In genomic region chr2:112065966-112066365, GRCh38 we compare ENCODE assay signal across 11 cellular contexts. TPM values are rescaled to one million over a fixed set of nuclear protein-coding genes. Genes with fewer than 3 reads are reported as not detected.
DNase-seq lines count a peak whose midpoint lies in the region; TF ChIP-seq lines count a peak whose summit lies in the region.
"Had no signal": no experiment of that assay in that cellular context is flagged by ENCODE, and none has a peak within 500 bp of the region (broad histone marks: within the 10 kb centered on the region; RNA-seq: fewer than 3 reads in every experiment).

No MANE protein-coding gene starts in this region.

- 0 out of 2 replicates have a peak, but pooled peaks cover 9% of the 10 kb centered on the region for H3F3A ChIP-seq in MM.1S (ENCODE audit: insufficient read depth, low read length)

- peak overlapping the region; percentile 56 for H3K4me3 Mint-ChIP-seq in activated CD4-positive, alpha-beta T cell treated with anti-CD3 and anti-CD28 coated beads, Interleukin-2, amount 10 ng/mL, durations not matched to agents 24 days and 14 days
- no peak overlapping the region for H3K4me3 Mint-ChIP-seq in activated CD4-positive, alpha-beta T cell treated with anti-CD3 and anti-CD28 coated beads, Interleukin-2, amount 10 ng/mL, durations not matched to agents 7 days and 5 days

- peak overlapping the region; percentile 86 for H3K27ac Mint-ChIP-seq in activated CD4-positive, alpha-beta T cell treated with anti-CD3 and anti-CD28 coated beads, Interleukin-2, amount 10 ng/mL, durations not matched to agents 24 days and 14 days
- H3K27ac Mint-ChIP-seq in activated CD4-positive, alpha-beta T cell treated with anti-CD3 and anti-CD28 coated beads, Interleukin-2, amount 10 ng/mL, durations not matched to agents 7 days and 5 days: no peak overlapping the region

- H3K9ac ChIP-seq in MM.1S (ENCODE audit: low read length): peak overlapping the region; percentile 20; the same call in 1 of the 2 replicates
- H3K9ac ChIP-seq in skeletal muscle satellite cell (ENCODE audit: low read depth, low read length): no peak overlapping the region

- H2AFZ ChIP-seq in MM.1S (ENCODE audit: low read length): no peak overlapping the region

- TF ChIP-seq EP300 in esophagus muscularis mucosa (IDR thresholded peaks at IDR 0.05): no peak

- H3K9me3 Mint-ChIP-seq in activated CD4-positive, alpha-beta T cell treated with anti-CD3 and anti-CD28 coated beads, Interleukin-2, amount 10 ng/mL, durations not matched to agents 24 days and 14 days: peaks cover 15% of the 10 kb centered on the region
- H3K9me3 Mint-ChIP-seq in activated CD4-positive, alpha-beta T cell treated with anti-CD3 and anti-CD28 coated beads, Interleukin-2, amount 10 ng/mL, durations not matched to agents 7 days and 5 days: peaks cover 7% of the 10 kb centered on the region

- CTCF ChIA-PET in activated CD4-positive, alpha-beta T cell treated with anti-CD3 and anti-CD28 coated beads, Interleukin-2, amount 10 ng/mL, durations not matched to agents 7 days and 5 days (lab: Charles Lee): no interaction called here

- H3K4me1 Mint-ChIP-seq in activated CD4-positive, alpha-beta T cell treated with anti-CD3 and anti-CD28 coated beads, Interleukin-2, amount 10 ng/mL, durations not matched to agents 24 days and 14 days: peaks cover 41% of the 10 kb centered on the region
- H3K4me1 Mint-ChIP-seq in activated CD4-positive, alpha-beta T cell treated with anti-CD3 and anti-CD28 coated beads, Interleukin-2, amount 10 ng/mL, durations not matched to agents 7 days and 5 days: peaks cover 38% of the 10 kb centered on the region

- peaks cover 6% of the 10 kb centered on the region; the same call in 1 of the 2 replicates for H3K79me2 ChIP-seq in MM.1S (ENCODE audit: low read length)

- no peaks in the 10 kb centered on the region for H4K20me1 ChIP-seq in MM.1S (ENCODE audit: insufficient read depth, low read length)

- H3K9me2 ChIP-seq in MM.1S (replicated peaks; ENCODE audit: insufficient read depth, low read length): no peaks in the 10 kb centered on the region

- H3K36me3 ChIP-seq in MM.1S (replicated peaks; ENCODE audit: insufficient read depth, low read length) (no peaks in the 10 kb centered on the region; the same call in 1 of the 2 replicates), skeletal muscle satellite cell (ENCODE audit: insufficient read depth, low read length) (peaks cover 49% of the 10 kb centered on the region), esophagus muscularis mucosa (peaks cover 8 to 91% (median 69%) of the 10 kb centered on the region in 4 donors)

- TF ChIP-seq CTCF in MM.1S (IDR thresholded peaks at IDR 0.05; ENCODE audit: low read length): no peak
- TF ChIP-seq CTCF in choroid plexus epithelial cell (conservative IDR thresholded peaks at IDR 0.05; ENCODE audit: low read depth, low read length): no peak
- TF ChIP-seq CTCF in esophagus muscularis mucosa (IDR thresholded peaks at IDR 0.05): no peak

- intact Hi-C loops in activated CD4-positive, alpha-beta T cell treated with anti-CD3 and anti-CD28 coated beads, Interleukin-2, amount 10 ng/mL, durations not matched to agents 24 days and 14 days (cut with micrococcal nuclease): loop anchor here (1.0 kb wide), 1 partner anchor 10 kb away; no protein-coding TSS in a partner anchor
- intact Hi-C loops in esophagus muscularis mucosa (cut with DNase I): no loop called here

- H3K4me3 ChIP-seq in MM.1S (ENCODE audit: low read length) (no peak overlapping the region), choroid plexus epithelial cell (ENCODE audit: low read depth, low read length) (no peak overlapping the region), skeletal muscle satellite cell (ENCODE audit: low read length) (no peak overlapping the region), esophagus muscularis mucosa (no peak overlapping the region)
- H3K4me3 ChIP-seq: dorsolateral prefrontal cortex had no signal

- peak overlapping the region; percentile 49; the same call in 1 of the 2 replicates for H3K27ac ChIP-seq in MM.1S (ENCODE audit: low read length)
- H3K27ac ChIP-seq in esophagus muscularis mucosa (replicated peaks in 1 of 4): no peak overlapping the region
- H3K27ac ChIP-seq: dorsolateral prefrontal cortex had no signal

- H3K4me2 ChIP-seq in MM.1S (ENCODE audit: low read depth, low read length): peak overlapping the region; percentile 42; the same call in 1 of the 2 replicates
- peak overlapping the region; percentile 13 for H3K4me2 ChIP-seq in skeletal muscle satellite cell (ENCODE audit: low read length)

- H3K4me1 ChIP-seq in MM.1S (ENCODE audit: low read length): peaks cover 14% of the 10 kb centered on the region
- H3K4me1 ChIP-seq in skeletal muscle satellite cell (ENCODE audit: control insufficient read depth, insufficient read depth, low read length): peaks cover 15% of the 10 kb centered on the region
- peaks cover 0 to 4% (median 0%) of the 10 kb centered on the region in 4 donors for H3K4me1 ChIP-seq in esophagus muscularis mucosa

- peaks cover 81% of the 10 kb centered on the region for H3K36me3 Mint-ChIP-seq in activated CD4-positive, alpha-beta T cell treated with anti-CD3 and anti-CD28 coated beads, Interleukin-2, amount 10 ng/mL, durations not matched to agents 24 days and 14 days (ENCODE audit: low read depth)
- H3K36me3 Mint-ChIP-seq in activated CD4-positive, alpha-beta T cell treated with anti-CD3 and anti-CD28 coated beads, Interleukin-2, amount 10 ng/mL, durations not matched to agents 7 days and 5 days (ENCODE audit: low read depth): peaks cover 89% of the 10 kb centered on the region

- H3K27me3 Mint-ChIP-seq in activated CD4-positive, alpha-beta T cell treated with anti-CD3 and anti-CD28 coated beads, Interleukin-2, amount 10 ng/mL, durations not matched to agents 24 days and 14 days: no peaks in the 10 kb centered on the region
- no peaks in the 10 kb centered on the region for H3K27me3 Mint-ChIP-seq in activated CD4-positive, alpha-beta T cell treated with anti-CD3 and anti-CD28 coated beads, Interleukin-2, amount 10 ng/mL, durations not matched to agents 7 days and 5 days

- no peaks in the 10 kb centered on the region for H3K27me3 ChIP-seq in MM.1S (replicated peaks; ENCODE audit: insufficient read depth, low read length)
- no peaks in the 10 kb centered on the region for H3K27me3 ChIP-seq in skeletal muscle satellite cell (ENCODE audit: control insufficient read depth, insufficient read depth, low read length)
- no peaks in the 10 kb centered on the region for H3K27me3 ChIP-seq in esophagus muscularis mucosa
- H3K27me3 ChIP-seq: dorsolateral prefrontal cortex had no signal

- POLR2A ChIA-PET in activated CD4-positive, alpha-beta T cell treated with anti-CD3 and anti-CD28 coated beads, Interleukin-2, amount 10 ng/mL, durations not matched to agents 7 days and 5 days (lab: Charles Lee): no interaction called here

- no peak for TF ChIP-seq POLR2A in esophagus muscularis mucosa (IDR thresholded peaks at IDR 0.05; ENCODE audit: low read depth)

- H3K9me3 ChIP-seq in MM.1S (replicated peaks; ENCODE audit: insufficient read depth, low read length) (no peaks in the 10 kb centered on the region), skeletal muscle satellite cell (replicated peaks; ENCODE audit: low read length) (no peaks in the 10 kb centered on the region), esophagus muscularis mucosa (no peaks in the 10 kb centered on the region)

- DNase-seq in activated CD4-positive, alpha-beta T cell treated with anti-CD3 and anti-CD28 coated beads, Interleukin-2, amount 10 ng/mL, durations not matched to agents 24 days and 14 days: no peak
- DNase-seq in activated CD4-positive, alpha-beta T cell treated with anti-CD3 and anti-CD28 coated beads, Interleukin-2, amount 10 ng/mL, durations not matched to agents 7 days and 5 days: no peak
- DNase-seq in MM.1S: peak; percentile 51
- peak; percentile 79 for DNase-seq in choroid plexus epithelial cell (ENCODE audit: low read depth)
- no peak for DNase-seq in esophagus muscularis mucosa (ENCODE audit: extremely low spot score)
- DNase-seq in SW480 (ENCODE audit: low spot score): no peak
- DNase-seq in NOMO-1 treated with dmso at 0.1 percent for 144 hours (lab: John Stamatoyannopoulos, UW; ENCODE audit: unreplicated experiment): no peak
- DNase-seq: 8988T, dorsolateral prefrontal cortex, NCI-H2029 had no signal

- 81% methylated on average over 1 of the region's 1 CpG for WGBS in esophagus muscularis mucosa

RNA-seq across cellular contexts. Expression of gene TMEM87B, which starts 10.9 kb away (rescaled TPM):
- total RNA-seq in activated CD4-positive, alpha-beta T cell treated with anti-CD3 and anti-CD28 coated beads, Interleukin-2, amount 10 ng/mL, durations not matched to agents 24 days and 14 days: 13.9 and 15.8 TPM in 2 replicates
- total RNA-seq in activated CD4-positive, alpha-beta T cell treated with anti-CD3 and anti-CD28 coated beads, Interleukin-2, amount 10 ng/mL, durations not matched to agents 7 days and 5 days: 10 to 100 TPM; 20.1 to 22.7 TPM
- 28.0 and 34.7 TPM in 2 replicates for total RNA-seq in skeletal muscle satellite cell (2012; rRNA removed)
- total RNA-seq in esophagus muscularis mucosa: 10 to 100 TPM; 13.7 to 21.8 (median 14.9) TPM

Comparison
In these comparisons a context has a peak if more than half of its experiments do, and no peak if none do; other contexts are left out.
1. DNase-seq: peak in MM.1S (single experiment) and choroid plexus epithelial cell (single experiment); none in activated CD4-positive, alpha-beta T cell treated with anti-CD3 and anti-CD28 coated beads, Interleukin-2, amount 10 ng/mL, durations not matched to agents 24 days and 14 days (single experiment), activated CD4-positive, alpha-beta T cell treated with anti-CD3 and anti-CD28 coated beads, Interleukin-2, amount 10 ng/mL, durations not matched to agents 7 days and 5 days (single experiment), esophagus muscularis mucosa (single experiment), SW480 (single experiment) and NOMO-1 treated with dmso at 0.1 percent for 144 hours (single experiment).